ENCODE assay signal across 16 cellular contexts in the genomic region with DNA sequence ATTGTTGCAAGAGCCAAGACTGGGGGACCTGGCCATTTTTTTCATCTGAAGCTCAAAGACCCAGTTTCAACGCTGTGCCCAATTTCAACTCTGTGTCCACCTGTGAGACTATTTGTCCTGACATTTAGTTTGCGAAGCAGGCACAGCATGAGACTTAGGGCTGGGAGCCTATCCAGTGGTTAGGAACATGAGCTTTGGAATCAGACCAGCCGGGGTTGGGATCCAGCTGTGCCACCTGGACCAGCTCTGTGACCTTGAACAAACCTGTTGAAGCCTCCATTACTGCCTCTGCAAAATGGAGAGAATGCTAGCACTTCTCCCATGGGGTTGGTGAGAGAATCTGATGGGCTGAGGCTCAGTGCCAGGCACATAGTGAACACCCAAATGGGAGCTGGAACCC.
A peak's percentile ranks its signal among the peaks of the same experiment; 100 is the strongest.
DNase-seq lines count a peak whose midpoint lies in the region; ATAC-seq and TF ChIP-seq lines count a peak whose summit lies in the region.
"Had no signal": no experiment of that assay in that cellular context is flagged by ENCODE, and none has a peak within 500 bp of the region (broad histone marks: within the 10 kb centered on the region; RNA-seq: fewer than 3 reads in every experiment).

No MANE protein-coding gene starts in this region.

- no peak overlapping the region for H3K23ac ChIP-seq in trophoblast cell (ENCODE audit: low read length)

- H2BK5ac ChIP-seq in trophoblast cell (ENCODE audit: low read depth, low read length, poor library complexity) = no peak overlapping the region

- peak overlapping the region; percentile 81 for H3K18ac ChIP-seq in trophoblast cell (ENCODE audit: low read length)

- H3K36me3 Mint-ChIP-seq in immature natural killer cell = no peaks in the 10 kb centered on the region

- H4K8ac ChIP-seq in trophoblast cell (ENCODE audit: low read depth, low read length) = peak overlapping the region; percentile 55

- no peaks in the 10 kb centered on the region for H3K4me1 Mint-ChIP-seq in immature natural killer cell

- peak overlapping the region; percentile 19 for H3K4ac ChIP-seq in trophoblast cell (ENCODE audit: low read depth, low read length)

- H2AFZ ChIP-seq in ACC112 (ENCODE audit: low read length, unreplicated experiment) (no peak overlapping the region), trophoblast cell (ENCODE audit: insufficient read depth, low read length, poor library complexity) (no peak overlapping the region)

- H3K27ac Mint-ChIP-seq in immature natural killer cell = no peak overlapping the region
- H3K27ac Mint-ChIP-seq: effector memory CD8-positive, alpha-beta T cell; T-helper 1 cell treated with Interleukin-12 subunit alpha and Interleukin-12 subunit beta and Interleukin-4 antibody, amounts not matched to agents 30 μg/mL and 1 μg/mL, for 36 hours had no signal

- no peak overlapping the region for H3K4me3 ChIP-seq in ACC112 (ENCODE audit: low read depth, low read length)
- no peak overlapping the region for H3K4me3 ChIP-seq in RWPE2 (ENCODE audit: severe bottlenecking)
- peak overlapping the region; percentile 57 for H3K4me3 ChIP-seq in fibroblast of the aortic adventitia (ENCODE audit: low read depth, low read length)
- no peak overlapping the region for H3K4me3 ChIP-seq in trophoblast cell (ENCODE audit: low read depth, low read length)

- H3K27ac ChIP-seq in ACC112 (ENCODE audit: low read depth, low read length) (peak overlapping the region; percentile 82; the same call in 1 of the 2 replicates), RWPE2 (ENCODE audit: poor library complexity, severe bottlenecking) (peak overlapping the region; percentile 36), trophoblast cell (ENCODE audit: low read depth, low read length) (peak overlapping the region; percentile 58)

- H3K9me3 Mint-ChIP-seq in immature natural killer cell = no peaks in the 10 kb centered on the region
- H3K9me3 Mint-ChIP-seq: effector memory CD8-positive, alpha-beta T cell; T-helper 1 cell treated with Interleukin-12 subunit alpha and Interleukin-12 subunit beta and Interleukin-4 antibody, amounts not matched to agents 30 μg/mL and 1 μg/mL, for 36 hours had no signal

- peaks cover 38% of the 10 kb centered on the region for H3K79me1 ChIP-seq in trophoblast cell (ENCODE audit: low read length)

- H3K4me2 ChIP-seq in trophoblast cell (ENCODE audit: low read length) = no peak overlapping the region

- no peaks in the 10 kb centered on the region for H3K27me3 ChIP-seq in ACC112 (ENCODE audit: insufficient read depth, low read length)
- H3K27me3 ChIP-seq in RWPE2 (ENCODE audit: insufficient read depth, poor library complexity, severe bottlenecking) = no peaks in the 10 kb centered on the region
- no peaks in the 10 kb centered on the region for H3K27me3 ChIP-seq in trophoblast cell (ENCODE audit: insufficient read depth, low read length)

- no peaks in the 10 kb centered on the region for H3K9me3 ChIP-seq in RWPE2 (ENCODE audit: severe bottlenecking)
- no peaks in the 10 kb centered on the region for H3K9me3 ChIP-seq in trophoblast cell (ENCODE audit: insufficient read depth, low read depth, low read length)

- H3K36me3 ChIP-seq in ACC112 (ENCODE audit: insufficient read depth, low read length) = no peaks in the 10 kb centered on the region
- H3K36me3 ChIP-seq in RWPE2 (ENCODE audit: low read depth) = no peaks in the 10 kb centered on the region
- H3K36me3 ChIP-seq in trophoblast cell (ENCODE audit: control insufficient read depth in 1 of 2, insufficient read depth in 2 of 2, low read length in 2 of 2) = peaks cover 0 to 3% of the 10 kb centered on the region in 2 experiments

- WGBS in trophoblast cell (ENCODE audit: extremely low coverage, insufficient coverage, insufficient read length) = no CpG with 5 or more reads among the region's 3 CpGs

- H3K79me2 ChIP-seq in ACC112 (ENCODE audit: control insufficient read depth, insufficient read depth, low read length, unreplicated experiment) (peaks cover 3% of the 10 kb centered on the region), trophoblast cell (ENCODE audit: control insufficient read depth, insufficient read depth, low read length, poor library complexity) (peaks cover 11% of the 10 kb centered on the region)

- no peak overlapping the region for H3K4me3 Mint-ChIP-seq in immature natural killer cell
- H3K4me3 Mint-ChIP-seq: effector memory CD8-positive, alpha-beta T cell; T-helper 1 cell treated with Interleukin-12 subunit alpha and Interleukin-12 subunit beta and Interleukin-4 antibody, amounts not matched to agents 30 μg/mL and 1 μg/mL, for 36 hours had no signal

- H3K27me3 Mint-ChIP-seq in immature natural killer cell (ENCODE audit: low read depth in 3 of 3) = peaks cover under 1 to 4% (median 2%) of the 10 kb centered on the region in 3 donors

- DNase-seq in RWPE2 (ENCODE audit: low spot score) = no peak
- DNase-seq in fibroblast of the aortic adventitia (ENCODE audit: low read depth) = no peak
- DNase-seq in trophoblast cell = no peak
- DNase-seq in activated T-cell treated with anti-CD3 and anti-CD28 coated beads, Interleukin-2, amount 50 U/mL, for 1 hour = no peak
- DNase-seq in GM20000 (ENCODE audit: low spot score) = no peak
- DNase-seq in immature natural killer cell = no peak
- no peak for DNase-seq in RPMI8226
- DNase-seq: activated naive CD4-positive, alpha-beta T cell; COR-L47; effector memory CD8-positive, alpha-beta T cell; NCI-H2081; NCI-H748 treated with DMSO at 0.1 percent for 48 hours; nucleus accumbens had no signal

- TF ChIP-seq CTCF in RWPE2 (IDR thresholded peaks at IDR 0.05; ENCODE audit: poor library complexity, severe bottlenecking) = no peak
- TF ChIP-seq CTCF in fibroblast of the aortic adventitia (IDR thresholded peaks at IDR 0.05; ENCODE audit: insufficient read depth, low read length) = no peak
- TF ChIP-seq CTCF in GM20000 (IDR thresholded peaks at IDR 0.05; ENCODE audit: extremely low read depth, missing control alignments) = no peak

- no peak overlapping the region for H3K9ac ChIP-seq in trophoblast cell (ENCODE audit: low read length)

- peak overlapping the region; percentile 41 for H4K91ac ChIP-seq in trophoblast cell (ENCODE audit: low read depth, low read length)

- no peak overlapping the region for H4K12ac ChIP-seq in trophoblast cell (ENCODE audit: low read depth, low read length)

- peak overlapping the region; percentile 66 for H2BK12ac ChIP-seq in trophoblast cell (ENCODE audit: low read length)

- peak overlapping the region; percentile 60 for H2AK5ac ChIP-seq in trophoblast cell (ENCODE audit: low read length)

- peak overlapping the region; percentile 21 for H3K14ac ChIP-seq in trophoblast cell (ENCODE audit: low read length)

- H2BK120ac ChIP-seq in trophoblast cell (ENCODE audit: insufficient read depth, low read length, poor library complexity) = peak overlapping the region; percentile 77

- ATAC-seq in RWPE2 (ENCODE audit: low read depth) = no peak
- ATAC-seq: activated CD4-positive, CD25-positive, alpha-beta regulatory T cell treated with anti-CD3 and anti-CD28 coated beads, Interleukin-2, amount 50 U/mL, for 24 hours; effector memory CD8-positive, alpha-beta T cell had no signal

- H3K4me1 ChIP-seq in ACC112 (ENCODE audit: control insufficient read depth, insufficient read depth, low read length, unreplicated experiment) = peaks cover 40% of the 10 kb centered on the region
- H3K4me1 ChIP-seq in RWPE2 (ENCODE audit: insufficient read depth, poor library complexity, severe bottlenecking) = peaks cover 15% of the 10 kb centered on the region
- peaks cover 40 to 46% of the 10 kb centered on the region in 2 experiments for H3K4me1 ChIP-seq in trophoblast cell (ENCODE audit: control insufficient read depth in 1 of 2, insufficient read depth in 2 of 2, low read length in 2 of 2)
